ENCODE assay signal across 1 cellular context in genomic region chr7:2357165-2357564, GRCh38.
TF ChIP-seq lines count a peak whose summit lies in the region.

No MANE protein-coding gene starts in this region.

TF ChIP-seq in GM23338, 12 proteins besides CTCF, POLR2A, EP300 and RAD21 (continued from another document):
- TF ChIP-seq ZNF462 (CRISPR knock-in tag; IDR thresholded peaks at IDR 0.05) (no peak), CREB1 (CRISPR knock-in tag; IDR thresholded peaks at IDR 0.05; ENCODE audit: low read depth) (no peak), ZNF331 (CRISPR knock-in tag; IDR thresholded peaks at IDR 0.05; ENCODE audit: low read depth) (no peak), EZH2phosphoT487 (IDR thresholded peaks at IDR 0.05; ENCODE audit: unreplicated experiment) (no peak), POLR2AphosphoS5 (IDR thresholded peaks at IDR 0.05; ENCODE audit: low read depth) (no peak), JUNB (IDR thresholded peaks at IDR 0.05; ENCODE audit: unreplicated experiment) (no peak), ZNF114 (CRISPR knock-in tag; IDR thresholded peaks at IDR 0.05) (no peak), NANOG (IDR thresholded peaks at IDR 0.05; ENCODE audit: borderline replicate concordance) (no peak)
